ENCODE assay signal across 8 cellular contexts in the genomic region with DNA sequence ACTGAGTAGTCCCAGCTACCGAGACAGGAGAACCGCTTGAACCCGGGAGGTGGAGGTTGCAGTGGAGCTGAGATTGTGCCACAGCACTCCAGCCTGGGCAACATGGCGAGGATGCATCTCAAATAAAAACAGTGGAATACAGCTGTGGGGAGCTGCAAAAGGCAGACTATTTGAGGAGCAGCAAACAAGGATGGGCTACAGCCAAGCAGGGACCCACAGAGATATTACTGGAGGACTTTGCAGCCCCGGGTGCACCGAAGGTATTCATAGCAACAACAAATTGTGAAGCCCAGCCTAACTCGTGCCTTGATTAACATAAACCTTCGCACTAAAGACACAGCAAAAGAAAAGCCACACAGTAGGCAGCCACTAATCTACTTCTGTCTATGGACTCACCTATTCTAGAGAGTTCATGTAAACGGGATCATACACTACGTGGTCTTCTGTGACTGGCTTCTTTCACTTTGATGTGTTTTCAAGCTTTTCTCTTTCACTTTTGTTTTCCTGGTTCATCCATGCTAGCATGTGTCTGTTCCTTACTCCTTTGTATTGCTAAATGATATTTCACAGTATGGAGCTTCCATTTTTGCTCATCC. TPM values are rescaled to one million over a fixed set of nuclear protein-coding genes. Genes with fewer than 3 reads are reported as not detected.
DNase-seq lines count a peak whose midpoint lies in the region; ATAC-seq and TF ChIP-seq lines count a peak whose summit lies in the region.

No MANE protein-coding gene starts in this region.

- H3K27me3 Mint-ChIP-seq in CD8-positive, alpha-beta T cell (ENCODE audit: low read depth) = peaks cover 3% of the 10 kb centered on the region
- H3K27me3 Mint-ChIP-seq in activated T-helper 1 cell treated with anti-CD3 and anti-CD28 coated beads, Interleukin-12 subunit alpha, Interleukin-12 subunit beta, Interleukin-2, Interleukin-4 antibody, amounts not matched to agents 30 ng/mL and 10 ng/mL and 1 ng/mL, durations not matched to agents 14 hours and 24 hours and 36 hours (ENCODE audit: insufficient read depth) = peaks cover 22% of the 10 kb centered on the region

- H4K91ac ChIP-seq in mesenchymal stem cell (ENCODE audit: low read length) = no peak overlapping the region

- no peak overlapping the region for H3K14ac ChIP-seq in mesenchymal stem cell (ENCODE audit: low read length in 2 of 2)

- CTCF ChIA-PET in CD8-positive, alpha-beta T cell (lab: Charles Lee) = interaction anchor here (1.5 kb wide), 1 partner anchor 9 kb away, joined by 9 read pairs; no protein-coding TSS in a partner anchor

- no peak overlapping the region for H3K27ac ChIP-seq in CD8-positive, alpha-beta T cell (ENCODE audit: low read depth, low read length)
- no peak overlapping the region for H3K27ac ChIP-seq in mesenchymal stem cell (ENCODE audit: low read length, poor library complexity, severe bottlenecking)

- TF ChIP-seq CTCF in CD8-positive, alpha-beta T cell (IDR thresholded peaks at IDR 0.05) = no peak

- H3K9ac ChIP-seq in mesenchymal stem cell (ENCODE audit: low read length) = peak overlapping the region; percentile 69

- H3K4me3 Mint-ChIP-seq in CD8-positive, alpha-beta T cell = peak overlapping the region; percentile 68
- peak overlapping the region; percentile 55 for H3K4me3 Mint-ChIP-seq in activated T-helper 1 cell treated with anti-CD3 and anti-CD28 coated beads, Interleukin-12 subunit alpha, Interleukin-12 subunit beta, Interleukin-2, Interleukin-4 antibody, amounts not matched to agents 30 ng/mL and 10 ng/mL and 1 ng/mL, durations not matched to agents 14 hours and 24 hours and 36 hours

- no peak overlapping the region for H2BK12ac ChIP-seq in mesenchymal stem cell (ENCODE audit: low read length in 2 of 2)

- H3K4me1 Mint-ChIP-seq in CD8-positive, alpha-beta T cell (ENCODE audit: low read depth) = peaks cover 9% of the 10 kb centered on the region
- H3K4me1 Mint-ChIP-seq in activated T-helper 1 cell treated with anti-CD3 and anti-CD28 coated beads, Interleukin-12 subunit alpha, Interleukin-12 subunit beta, Interleukin-2, Interleukin-4 antibody, amounts not matched to agents 30 ng/mL and 10 ng/mL and 1 ng/mL, durations not matched to agents 14 hours and 24 hours and 36 hours (ENCODE audit: low read depth) = peaks cover 10% of the 10 kb centered on the region

- no peaks in the 10 kb centered on the region for H3K79me1 ChIP-seq in mesenchymal stem cell (replicated peaks; ENCODE audit: low read length, poor library complexity, severe bottlenecking)

- no peak overlapping the region for H2AK5ac ChIP-seq in mesenchymal stem cell (ENCODE audit: low read length, severe bottlenecking)

- H3K36me3 ChIP-seq in CD8-positive, alpha-beta T cell (ENCODE audit: insufficient read depth, low read length) = no peaks in the 10 kb centered on the region
- H3K36me3 ChIP-seq in mesenchymal stem cell (ENCODE audit: control insufficient read depth in 1 of 2, insufficient read depth in 2 of 2, low read depth in 1 of 2, low read length in 2 of 2) = no peaks in the 10 kb centered on the region

- POLR2A ChIA-PET in CD8-positive, alpha-beta T cell (lab: Charles Lee) = no interaction called here

- no peak overlapping the region for H3K4ac ChIP-seq in mesenchymal stem cell (ENCODE audit: low read depth in 1 of 2, low read length in 2 of 2)

- H2BK5ac ChIP-seq in mesenchymal stem cell (ENCODE audit: low read depth, low read length, poor library complexity, severe bottlenecking) = no peak overlapping the region

- H3K27ac Mint-ChIP-seq in CD8-positive, alpha-beta T cell = no peak overlapping the region
- H3K27ac Mint-ChIP-seq in activated T-helper 1 cell treated with anti-CD3 and anti-CD28 coated beads, Interleukin-12 subunit alpha, Interleukin-12 subunit beta, Interleukin-2, Interleukin-4 antibody, amounts not matched to agents 30 ng/mL and 10 ng/mL and 1 ng/mL, durations not matched to agents 14 hours and 24 hours and 36 hours = peak overlapping the region; percentile 65

- intact Hi-C loops in CD8-positive, alpha-beta T cell (cut with DNase I, micrococcal nuclease) = loop anchor here in 1 of 2 experiments (10.0 kb wide), 1 partner anchor 62 kb away; no protein-coding TSS in a partner anchor
- intact Hi-C loops in activated T-helper 1 cell treated with anti-CD3 and anti-CD28 coated beads, Interleukin-12 subunit alpha, Interleukin-12 subunit beta, Interleukin-2, Interleukin-4 antibody, amounts not matched to agents 30 ng/mL and 10 ng/mL and 1 ng/mL, durations not matched to agents 14 hours and 24 hours and 36 hours (cut with micrococcal nuclease) = no loop called here

- no peaks in the 10 kb centered on the region for H3K36me3 Mint-ChIP-seq in CD8-positive, alpha-beta T cell
- H3K36me3 Mint-ChIP-seq in activated T-helper 1 cell treated with anti-CD3 and anti-CD28 coated beads, Interleukin-12 subunit alpha, Interleukin-12 subunit beta, Interleukin-2, Interleukin-4 antibody, amounts not matched to agents 30 ng/mL and 10 ng/mL and 1 ng/mL, durations not matched to agents 14 hours and 24 hours and 36 hours (ENCODE audit: low read depth) = peaks cover 2% of the 10 kb centered on the region

- no peaks in the 10 kb centered on the region for H3K27me3 ChIP-seq in CD8-positive, alpha-beta T cell (ENCODE audit: insufficient read depth, low read length)
- H3K27me3 ChIP-seq in mesenchymal stem cell (ENCODE audit: control insufficient read depth in 1 of 2, insufficient read depth in 1 of 2, low read length in 2 of 2) = no peaks in the 10 kb centered on the region

- H2AFZ ChIP-seq in mesenchymal stem cell (ENCODE audit: low read depth, low read length) = no peak overlapping the region

- H3K4me3 ChIP-seq in CD8-positive, alpha-beta T cell (ENCODE audit: low read depth, low read length) = no peak overlapping the region
- H3K4me3 ChIP-seq in mesenchymal stem cell (ENCODE audit: insufficient read depth in 1 of 2, low read depth in 1 of 2, low read length in 2 of 2) = peak overlapping the region in 1 of 2 experiments; percentile 71

- WGBS in mesenchymal stem cell = 89% methylated on average over 10 of the region's 10 CpGs

- DNase-seq in CD8-positive, alpha-beta T cell = no peak
- DNase-seq in activated T-helper 1 cell treated with anti-CD3 and anti-CD28 coated beads, Interleukin-12 subunit alpha, Interleukin-12 subunit beta, Interleukin-2, Interleukin-4 antibody, amounts not matched to agents 30 ng/mL and 10 ng/mL and 1 ng/mL, durations not matched to agents 14 hours and 24 hours and 36 hours (ENCODE audit: low spot score) = no peak
- DNase-seq in mesenchymal stem cell (peak; percentile 45), NCI-H2227 (lab: John Stamatoyannopoulos, UW; ENCODE audit: unreplicated experiment) (no peak)

- no peak overlapping the region for H3K18ac ChIP-seq in mesenchymal stem cell (ENCODE audit: low read depth in 1 of 2, low read length in 2 of 2)

- no peak overlapping the region for H3K23ac ChIP-seq in mesenchymal stem cell (ENCODE audit: low read length in 2 of 2)

- no peak overlapping the region for H4K8ac ChIP-seq in mesenchymal stem cell (ENCODE audit: low read length)

- no peak overlapping the region for H2BK120ac ChIP-seq in mesenchymal stem cell (ENCODE audit: low read depth, low read length)

- H3K4me1 ChIP-seq in CD8-positive, alpha-beta T cell (ENCODE audit: insufficient read depth, low read length) = no peaks in the 10 kb centered on the region
- H3K4me1 ChIP-seq in mesenchymal stem cell (ENCODE audit: control insufficient read depth, insufficient read depth, low read depth, low read length) = peaks cover 1% of the 10 kb centered on the region

- H3K4me2 ChIP-seq in mesenchymal stem cell (ENCODE audit: low read length, poor library complexity, severe bottlenecking) = no peak overlapping the region

- no peaks in the 10 kb centered on the region for H3K9me3 ChIP-seq in CD8-positive, alpha-beta T cell (ENCODE audit: low read length)
- no peaks in the 10 kb centered on the region for H3K9me3 ChIP-seq in mesenchymal stem cell (ENCODE audit: control insufficient read depth, low read length)

- no peaks in the 10 kb centered on the region for H3K9me3 Mint-ChIP-seq in CD8-positive, alpha-beta T cell
- no peaks in the 10 kb centered on the region for H3K9me3 Mint-ChIP-seq in activated T-helper 1 cell treated with anti-CD3 and anti-CD28 coated beads, Interleukin-12 subunit alpha, Interleukin-12 subunit beta, Interleukin-2, Interleukin-4 antibody, amounts not matched to agents 30 ng/mL and 10 ng/mL and 1 ng/mL, durations not matched to agents 14 hours and 24 hours and 36 hours

- ATAC-seq in CD8-positive, alpha-beta T cell = peak; percentile 20
- ATAC-seq in HG02870 (IDR thresholded peaks at IDR 0.05; ENCODE audit: unreplicated experiment) = peak; percentile 42
- no peak for ATAC-seq in GM18873 (IDR thresholded peaks at IDR 0.05; ENCODE audit: low FRiP score, unreplicated experiment)
- no peak for ATAC-seq in HG02763 (IDR thresholded peaks at IDR 0.05; ENCODE audit: unreplicated experiment)
- no peak for ATAC-seq in GM21515 (IDR thresholded peaks at IDR 0.05; ENCODE audit: unreplicated experiment)

- H2BK15ac ChIP-seq in mesenchymal stem cell (ENCODE audit: low read depth, poor library complexity, severe bottlenecking) = no peak overlapping the region

RNA-seq across cellular contexts. Expression of a gene that starts 34.0 kb away (rescaled TPM):
- under 1 TPM; 0.35 to 0.86 TPM for total RNA-seq in CD8-positive, alpha-beta T cell
- total RNA-seq in activated T-helper 1 cell treated with anti-CD3 and anti-CD28 coated beads, Interleukin-12 subunit alpha, Interleukin-12 subunit beta, Interleukin-2, Interleukin-4 antibody, amounts not matched to agents 30 ng/mL and 10 ng/mL and 1 ng/mL, durations not matched to agents 14 hours and 24 hours and 36 hours = 0.75 and 1.3 TPM in 2 replicates
- 1.1 TPM for polyA plus RNA-seq in mesenchymal stem cell (2013, experiment 1 of 2)
- 1.1 TPM for polyA plus RNA-seq in mesenchymal stem cell (2013, experiment 2 of 2)

Comparison
In these comparisons a context has a peak if more than half of its experiments do, and no peak if none do; other contexts are left out.
1. ATAC-seq: peak in CD8-positive, alpha-beta T cell (single experiment) and HG02870 (single experiment); none in GM18873 (single experiment), HG02763 (single experiment) and GM21515 (single experiment).